17 cellular contexts compared by ENCODE assay signal in genomic region chr12:2974560-2974971, GRCh38. TPM values are rescaled to one million over a fixed set of nuclear protein-coding genes. Genes with fewer than 3 reads are reported as not detected.
DNase-seq lines count a peak whose midpoint lies in the region; ATAC-seq and TF ChIP-seq lines count a peak whose summit lies in the region.
"Had no signal": no experiment of that assay in that cellular context is flagged by ENCODE, and none has a peak within 500 bp of the region (broad histone marks: within the 10 kb centered on the region; RNA-seq: fewer than 3 reads in every experiment).

No MANE protein-coding gene starts in this region.

- H3K4me1 ChIP-seq in GM23248 (ENCODE audit: insufficient read depth) (no peaks in the 10 kb centered on the region), foreskin keratinocyte (peaks cover 5% of the 10 kb centered on the region), prostate gland (replicated peaks) (no peaks in the 10 kb centered on the region)
- H3K4me1 ChIP-seq: colonic mucosa had no signal

- H3K4me1 Mint-ChIP-seq in WTC11 (peaks cover 49% of the 10 kb centered on the region), osteocyte (ENCODE audit: unreplicated experiment) (peaks cover 31% of the 10 kb centered on the region)
- H3K4me1 Mint-ChIP-seq: activated B cell treated with CpG ODN at 0.5 μM for 24 hours, immature natural killer cell had no signal

- H3K27me3 Mint-ChIP-seq in WTC11 (ENCODE audit: low read depth) = no peaks in the 10 kb centered on the region
- no peaks in the 10 kb centered on the region for H3K27me3 Mint-ChIP-seq in osteocyte (ENCODE audit: unreplicated experiment)

- H3K27ac ChIP-seq in GM23248 = no peak overlapping the region
- H3K27ac ChIP-seq in foreskin keratinocyte = no peak overlapping the region
- no peak overlapping the region for H3K27ac ChIP-seq in prostate gland
- H3K27ac ChIP-seq: BLaER1 treated with 17β-estradiol and CSF1 and Interleukin-3, amounts not matched to agents 10 nM and 100 nM; colonic mucosa; stomach had no signal

- no peak overlapping the region for H2AFZ ChIP-seq in GM23248

- 45 to 46% methylated on average over 9 to 10 of the region's 10 CpGs for WGBS in GM23248 (ENCODE audit: low coverage in 1 of 2, low lambda C conversion rate in 2 of 2, missing lambda C conversion rate in 2 of 2), 2 experiments
- 45% methylated on average over 10 of the region's 10 CpGs for WGBS in prostate gland

- H3K4me3 ChIP-seq in GM23248 (no peak overlapping the region), prostate gland (no peak overlapping the region)
- H3K4me3 ChIP-seq: BLaER1 treated with 17β-estradiol and CSF1 and Interleukin-3, amounts not matched to agents 10 nM and 100 nM; colonic mucosa; GM12878; stomach had no signal

- in situ Hi-C loops in GM23248 (cut with MboI) = no loop called here

- no peaks in the 10 kb centered on the region for H3K9me2 ChIP-seq in GM23248 (ENCODE audit: insufficient read depth)

- H3K9me3 ChIP-seq in GM23248 (ENCODE audit: low read depth) (no peaks in the 10 kb centered on the region), prostate gland (no peaks in the 10 kb centered on the region)
- H3K9me3 ChIP-seq: BLaER1 treated with 17β-estradiol and CSF1 and Interleukin-3, amounts not matched to agents 10 nM and 100 nM; colonic mucosa; stomach had no signal

- H3K9me3 Mint-ChIP-seq in WTC11 (no peaks in the 10 kb centered on the region), osteocyte (ENCODE audit: unreplicated experiment) (no peaks in the 10 kb centered on the region)
- H3K9me3 Mint-ChIP-seq: activated B cell treated with CpG ODN at 0.5 μM for 24 hours, immature natural killer cell had no signal

- POLR2A ChIA-PET in WTC11 (lab: Charles Lee) = interaction anchor here (1.2 kb wide), 1 partner anchor 11 kb away, joined by 6 read pairs; no protein-coding TSS in a partner anchor

- H3K4me3 Mint-ChIP-seq in WTC11 (no peak overlapping the region), osteocyte (ENCODE audit: unreplicated experiment) (peak overlapping the region; percentile 53)
- H3K4me3 Mint-ChIP-seq: activated B cell treated with CpG ODN at 0.5 μM for 24 hours; activated naive CD8-positive, alpha-beta T cell; immature natural killer cell had no signal

- 0 out of 2 replicates have a peak, but pooled peaks cover 10% of the 10 kb centered on the region for H3K79me2 ChIP-seq in GM23248 (ENCODE audit: insufficient read depth)

- intact Hi-C loops in prostate gland (cut with DNase I) = no loop called here

- no peaks in the 10 kb centered on the region for H4K20me1 ChIP-seq in GM23248 (ENCODE audit: insufficient read depth)

- H3K27me3 ChIP-seq in GM23248 (replicated peaks; ENCODE audit: insufficient read depth) (no peaks in the 10 kb centered on the region), foreskin keratinocyte (no peaks in the 10 kb centered on the region), prostate gland (replicated peaks; ENCODE audit: insufficient read depth) (no peaks in the 10 kb centered on the region)
- H3K27me3 ChIP-seq: BLaER1 treated with 17β-estradiol and CSF1 and Interleukin-3, amounts not matched to agents 10 nM and 100 nM; colonic mucosa; stomach had no signal

- peaks cover 29% of the 10 kb centered on the region for H3K36me3 Mint-ChIP-seq in WTC11
- peaks cover 6% of the 10 kb centered on the region for H3K36me3 Mint-ChIP-seq in osteocyte (ENCODE audit: unreplicated experiment)
- H3K36me3 Mint-ChIP-seq: activated naive CD8-positive, alpha-beta T cell; immature natural killer cell had no signal

- H3K27ac Mint-ChIP-seq in WTC11 (peak overlapping the region; percentile 81; the same call in 1 of the 2 replicates), osteocyte (ENCODE audit: unreplicated experiment) (peak overlapping the region; percentile 59)
- H3K27ac Mint-ChIP-seq: activated B cell treated with CpG ODN at 0.5 μM for 24 hours; activated naive CD8-positive, alpha-beta T cell; immature natural killer cell had no signal

- ATAC-seq in WTC11 (peak; percentile 72), foreskin keratinocyte (peak; percentile 77), GM21619 (IDR thresholded peaks at IDR 0.05; ENCODE audit: unreplicated experiment) (no peak), GM18517 (IDR thresholded peaks at IDR 0.05; ENCODE audit: unreplicated experiment) (no peak)
- ATAC-seq: GM12878, sciatic nerve had no signal

- H3K9ac ChIP-seq in GM23248 = no peak overlapping the region
- H3K9ac ChIP-seq: BLaER1 treated with 17β-estradiol and CSF1 and Interleukin-3, amounts not matched to agents 10 nM and 100 nM had no signal

- no peak overlapping the region for H3K4me2 ChIP-seq in GM23248 (ENCODE audit: unreplicated experiment)
- H3K4me2 ChIP-seq: BLaER1 treated with 17β-estradiol and CSF1 and Interleukin-3, amounts not matched to agents 10 nM and 100 nM had no signal

- H3F3A ChIP-seq in GM23248 (ENCODE audit: insufficient read depth) = no peaks in the 10 kb centered on the region

- TF ChIP-seq POLR2A in prostate gland (IDR thresholded peaks at IDR 0.05) = no peak

- CTCF ChIA-PET in WTC11 (lab: Charles Lee) = interaction anchor here (0.9 to 2.3 kb wide), 7 partner anchors 30 to 130 kb away, joined by 3 to 9 read pairs (median 5); no protein-coding TSS in a partner anchor

- H3K36me3 ChIP-seq in GM23248 (ENCODE audit: low read depth) = no peaks in the 10 kb centered on the region
- H3K36me3 ChIP-seq in prostate gland = no peaks in the 10 kb centered on the region
- H3K36me3 ChIP-seq: colonic mucosa had no signal

- peak; percentile 40 for DNase-seq in GM23248
- peak; percentile 50 for DNase-seq in WTC11 (ENCODE audit: low spot score)
- peak in 1 of 2 donors; percentile 25 for DNase-seq in foreskin keratinocyte
- DNase-seq in osteocyte (ENCODE audit: extremely low spot score, unreplicated experiment) = no peak
- DNase-seq in NCI-H69 (lab: John Stamatoyannopoulos, UW) = no peak
- DNase-seq in prostate gland (ENCODE audit: low spot score) = no peak
- DNase-seq: activated B cell treated with CpG ODN at 0.5 μM for 24 hours, colonic mucosa, DMS79, immature natural killer cell, stomach had no signal

- TF ChIP-seq CTCF in WTC11 (IDR thresholded peaks at IDR 0.05) = no peak
- TF ChIP-seq CTCF in foreskin keratinocyte (conservative IDR thresholded peaks at IDR 0.05) = no peak
- no peak for TF ChIP-seq CTCF in osteocyte (IDR thresholded peaks at IDR 0.05)
- TF ChIP-seq CTCF in prostate gland (IDR thresholded peaks at IDR 0.05) = no peak

TF ChIP-seq in WTC11, 78 proteins besides CTCF, POLR2A, EP300 and RAD21:
- TF ChIP-seq FOXP1 (CRISPR knock-in tag; IDR thresholded peaks at IDR 0.05; ENCODE audit: borderline replicate concordance) = peak; percentile 47; the same call in 1 of the 2 replicates
- TF ChIP-seq PRDM15 (CRISPR knock-in tag; IDR thresholded peaks at IDR 0.05) = peak; percentile 49; the same call in 1 of the 2 replicates
- no peak for TF ChIP-seq NR1H2 (CRISPR knock-in tag; IDR thresholded peaks at IDR 0.05)
- 0 out of 2 replicates have a peak, but pooled peaks have one; percentile 26 for TF ChIP-seq SP1 (CRISPR knock-in tag; conservative IDR thresholded peaks at IDR 0.05)

RNA-seq across cellular contexts. Expression of gene TEAD4, which starts 15.4 kb away (rescaled TPM):
- 13.6 and 14.8 TPM in 2 replicates for total RNA-seq in GM23248 (2014; rRNA removed; shearing (Covaris generic))
- polyA plus RNA-seq in GM23248 (2016; fragmentation: Nextera tagmentation; extraction: Ambion mirVana) (13.2 and 13.8 TPM in 2 replicates), foreskin keratinocyte (16.4 and 21.1 TPM in 2 replicates)
- total RNA-seq in WTC11 (2021) (75.8 to 96.8 TPM (median 78.2 TPM) in 3 replicates), foreskin keratinocyte (18.7 and 21.1 TPM in 2 replicates), osteocyte (28.9 and 30.0 TPM in 2 replicates), prostate gland (10 to 100 TPM in 1 of 2 donors, 1 to 10 TPM in 1; 9.9 to 20.9 TPM)
- total RNA-seq: activated B cell treated with CpG ODN at 0.5 μM for 24 hours had no signal
- polyA plus RNA-seq: immature natural killer cell had no signal

Comparison
In these comparisons a context has a peak if more than half of its experiments do, and no peak if none do; other contexts are left out.
1. DNase-seq: peak in GM23248 (single experiment) and WTC11 (single experiment); none in osteocyte (single experiment), NCI-H69 (single experiment) and prostate gland (single experiment).
2. ATAC-seq: peak in WTC11 (single experiment) and foreskin keratinocyte (single experiment); none in GM21619 (single experiment) and GM18517 (single experiment).